ENCODE assay signal across 8 cellular contexts in genomic region chr14:23566782-23567185, GRCh38. TPM values are rescaled to one million over a fixed set of nuclear protein-coding genes. Genes with fewer than 3 reads are reported as not detected.
DNase-seq lines count a peak whose midpoint lies in the region; ATAC-seq, FAIRE-seq and TF ChIP-seq lines count a peak whose summit lies in the region.

No MANE protein-coding gene starts in this region.

- H3K4me2 ChIP-seq in PC-3 (ENCODE audit: low read length): peak overlapping the region; percentile 94

- DNase-seq in AG04450 (ENCODE audit: low read depth, low spot score): no peak
- peak; percentile 63 for DNase-seq in PC-3
- DNase-seq in posterior cingulate gyrus: no peak
- DNase-seq in GM12892 (ENCODE audit: insufficient read length): no peak

- H3K79me2 ChIP-seq in PC-3 (ENCODE audit: low read length): peaks cover 9% of the 10 kb centered on the region; the same call in 1 of the 2 replicates

- H3K27me3 ChIP-seq in AG04450 (ENCODE audit: control insufficient read depth, insufficient read depth, low read length) (peaks cover 17% of the 10 kb centered on the region), PC-3 (ENCODE audit: low read length) (no peaks in the 10 kb centered on the region), esophagus (ENCODE audit: control insufficient read depth in 1 of 2, insufficient read depth in 2 of 2, low read length in 2 of 2) (no peaks in the 10 kb centered on the region), neuron (ENCODE audit: insufficient read depth, low read length) (peaks cover 42% of the 10 kb centered on the region)

- CTCF ChIA-PET in AG04450 (lab: Charles Lee) (interaction anchor here (0.9 to 1.9 kb wide), 3 partner anchors 28 to 88 kb away, joined by 3 to 9 read pairs (median 4); no protein-coding TSS in a partner anchor), PC-3 (lab: Charles Lee) (interaction anchor here (0.5 kb wide), 1 partner anchor 16 kb away, joined by 3 read pairs; no protein-coding TSS in a partner anchor)

- no peaks in the 10 kb centered on the region; the same call in 1 of the 2 replicates for H3K9me3 ChIP-seq in AG04450 (ENCODE audit: control insufficient read depth, insufficient read depth, low read length)
- H3K9me3 ChIP-seq in PC-3 (ENCODE audit: low read length): no peaks in the 10 kb centered on the region
- H3K9me3 ChIP-seq in esophagus (ENCODE audit: control insufficient read depth in 2 of 2, insufficient read depth in 1 of 2, low read depth in 1 of 2, low read length in 1 of 2): no peaks in the 10 kb centered on the region
- no peaks in the 10 kb centered on the region for H3K9me3 ChIP-seq in neuron (ENCODE audit: low read length)

- no peaks in the 10 kb centered on the region for H3F3A ChIP-seq in PC-3 (ENCODE audit: low read length, unreplicated experiment)

- ATAC-seq in GM19372 (IDR thresholded peaks at IDR 0.05; ENCODE audit: low read depth, unreplicated experiment) (peak; percentile 9), PC-3 (peak; percentile 34), GM18520 (IDR thresholded peaks at IDR 0.05; ENCODE audit: unreplicated experiment) (no peak)

- H3K9ac ChIP-seq in PC-3 (ENCODE audit: low read length): peak overlapping the region; percentile 87

- H4K20me1 ChIP-seq in PC-3 (ENCODE audit: low read length): no peaks in the 10 kb centered on the region

- H3K9me2 ChIP-seq in PC-3 (replicated peaks; ENCODE audit: low read length): no peaks in the 10 kb centered on the region

- no peak for TF ChIP-seq POLR2A in GM12892 (IDR thresholded peaks at IDR 0.05; ENCODE audit: low read depth, low read length)

- H3K36me3 ChIP-seq in PC-3 (ENCODE audit: low read depth, low read length): peaks cover 3% of the 10 kb centered on the region; the same call in 1 of the 2 replicates
- peaks cover 3 to 27% of the 10 kb centered on the region in 2 donors for H3K36me3 ChIP-seq in esophagus (ENCODE audit: control insufficient read depth in 2 of 2, insufficient read depth in 2 of 2, low read length in 1 of 2)
- no peaks in the 10 kb centered on the region for H3K36me3 ChIP-seq in neuron (ENCODE audit: insufficient read depth, low read length)

- TF ChIP-seq CTCF in AG04450 (IDR thresholded peaks at IDR 0.05; ENCODE audit: low read depth, low read length) (peak; percentile 18), PC-3 (conservative IDR thresholded peaks at IDR 0.05; ENCODE audit: low read depth, low read length) (peak; percentile 37; the same call in 1 of the 2 replicates)

- H2AFZ ChIP-seq in PC-3 (ENCODE audit: low read length) (peak overlapping the region; percentile 95), neuron (ENCODE audit: low read depth, low read length) (no peak overlapping the region)

- POLR2A ChIA-PET in AG04450 (lab: Yijun Ruan, JAX): no interaction called here
- POLR2A ChIA-PET in PC-3 (lab: Charles Lee; ENCODE audit: unreplicated experiment): interaction anchor here (0.5 to 0.6 kb wide), 2 partner anchors 528 to 548 kb away, joined by 3 to 4 read pairs; no protein-coding TSS in a partner anchor

- intact Hi-C loops in PC-3 (cut with micrococcal nuclease) (no loop called here), posterior cingulate gyrus (cut with DNase I) (no loop called here)

- H3K4me3 ChIP-seq in AG04450 (ENCODE audit: low read depth, low read length) (peak overlapping the region; percentile 66), PC-3 (ENCODE audit: low read length) (peak overlapping the region; percentile 81), esophagus (ENCODE audit: low read depth in 1 of 2, low read length in 2 of 2) (peak overlapping the region; percentile 57 to 74), neuron (ENCODE audit: low read length) (peak overlapping the region; percentile 40)

- FAIRE-seq in GM12892 (lab: Jason Lieb, UNC): no peak

- peaks cover 26% of the 10 kb centered on the region for H3K4me1 ChIP-seq in PC-3 (ENCODE audit: insufficient read depth, low read length)
- H3K4me1 ChIP-seq in esophagus (ENCODE audit: control insufficient read depth in 2 of 2, insufficient read depth in 2 of 2, low read length in 1 of 2): peaks cover 0 to 9% of the 10 kb centered on the region in 2 donors
- H3K4me1 ChIP-seq in neuron (ENCODE audit: insufficient read depth, low read length): no peaks in the 10 kb centered on the region

- 10 to 14% methylated on average over 5 of the region's 5 CpGs for WGBS in esophagus, 2 donors

- H3K27ac ChIP-seq in AG04450 (ENCODE audit: low read depth, low read length) (no peak overlapping the region), PC-3 (ENCODE audit: low read length) (peak overlapping the region; percentile 45), esophagus (ENCODE audit: low read depth in 2 of 2, low read length in 1 of 2) (peak overlapping the region; percentile 65 to 66)

- BruUV-seq in PC-3 (replicated peaks; lab: Mats Ljungman, UMichigan): no TSS peak

RNA-seq across cellular contexts. Expression of gene AP1G2, which starts 0.8 kb away (rescaled TPM):
- 8.2 and 10.6 TPM in 2 replicates for polyA plus RNA-seq in AG04450 (2011; rRNA removed)
- 11.0 and 19.9 TPM in 2 replicates for polyA minus RNA-seq in AG04450 (2011; rRNA and poly(A)+ RNA removed)
- total RNA-seq in PC-3 (2014; rRNA removed): 69.7 and 71.7 TPM in 2 replicates
- 100 to 1,000 TPM in 1 of 2 donors, 10 to 100 TPM in 1; 81.5 to 171 TPM for polyA plus RNA-seq in esophagus
- 84.2 TPM for polyA plus RNA-seq in GM12892 (2012; ENCODE audit: missing spikeins)

RNA-seq across cellular contexts. Expression of gene THTPA, which starts 10.7 kb away (rescaled TPM):
- polyA plus RNA-seq in AG04450 (2011; rRNA removed) (4.9 and 9.3 TPM in 2 replicates), esophagus (1 to 10 TPM; 7.8 to 8.3 TPM)
- 6.6 and 10.8 TPM in 2 replicates for polyA minus RNA-seq in AG04450 (2011; rRNA and poly(A)+ RNA removed)
- 13.0 and 27.2 TPM in 2 replicates for total RNA-seq in PC-3 (2014; rRNA removed)
- polyA plus RNA-seq in GM12892 (2012; ENCODE audit: missing spikeins): 8.4 TPM

RNA-seq across cellular contexts. Expression of gene JPH4, which starts 11.8 kb away (rescaled TPM):
- polyA plus RNA-seq in AG04450 (2011; rRNA removed) (not detected in 2 replicates), esophagus (under 1 TPM; 0.04 to 0.15 TPM)
- not detected in 2 replicates for polyA minus RNA-seq in AG04450 (2011; rRNA and poly(A)+ RNA removed)
- total RNA-seq in PC-3 (2014; rRNA removed): not detected in 2 replicates
- polyA plus RNA-seq in GM12892 (2012; ENCODE audit: missing spikeins): 6.9 TPM

RNA-seq across cellular contexts. Expression of gene ZFHX2, which starts 15.2 kb away (rescaled TPM):
- polyA plus RNA-seq in AG04450 (2011; rRNA removed) (0.09 and 0.14 TPM in 2 replicates), esophagus (under 1 TPM; 0.12 to 0.59 TPM)
- 0.37 and 0.52 TPM in 2 replicates for polyA minus RNA-seq in AG04450 (2011; rRNA and poly(A)+ RNA removed)
- total RNA-seq in PC-3 (2014; rRNA removed): 0.55 and 1.4 TPM in 2 replicates
- 0.93 TPM for polyA plus RNA-seq in GM12892 (2012; ENCODE audit: missing spikeins)
